In genomic region chr11:96103102-96103501, GRCh38 we compare ENCODE assay signal across 23 cellular contexts.
DNase-seq lines count a peak whose midpoint lies in the region; ATAC-seq, FAIRE-seq and TF ChIP-seq lines count a peak whose summit lies in the region.
"Had no signal": no experiment of that assay in that cellular context is flagged by ENCODE, and none has a peak within 500 bp of the region (broad histone marks: within the 10 kb centered on the region; RNA-seq: fewer than 3 reads in every experiment).

No MANE protein-coding gene starts in this region.

- TF ChIP-seq EP300 in K562 (IDR thresholded peaks at IDR 0.05; ENCODE audit: low read length), result peak; percentile 43; the same call in 1 of the 2 replicates

- no peaks in the 10 kb centered on the region for H3K27me3 Mint-ChIP-seq in naive thymus-derived CD4-positive, alpha-beta T cell
- no peaks in the 10 kb centered on the region for H3K27me3 Mint-ChIP-seq in activated T-helper 2 cell treated with anti-CD3 and anti-CD28 coated beads, Interferon-gamma antibody, Interleukin-2, Interleukin-4, amounts not matched to agents 10 μg/mL and 5 μg/mL and 100 μg/mL, durations not matched to agents 14 hours and 24 hours and 36 hours (ENCODE audit: low read depth)

- FAIRE-seq in K562 (lab: Jason Lieb, UNC), result peak; percentile 59
- FAIRE-seq: colon, TTC549 had no signal

- H3K27ac ChIP-seq in AG04450 (ENCODE audit: low read depth, low read length), result peak overlapping the region; percentile 69
- peak overlapping the region; percentile 27 for H3K27ac ChIP-seq in K562 (ENCODE audit: extremely low read depth, low read depth, low read length)
- no peak overlapping the region for H3K27ac ChIP-seq in naive thymus-derived CD4-positive, alpha-beta T cell (ENCODE audit: low read depth, low read length)
- H3K27ac ChIP-seq: stomach had no signal

- TF ChIP-seq POLR2A in K562 (conservative IDR thresholded peaks at IDR 0.05), result no peak

- intact Hi-C loops in K562 (cut with micrococcal nuclease), result no loop called here
- intact Hi-C loops in naive thymus-derived CD4-positive, alpha-beta T cell (cut with micrococcal nuclease), result no loop called here
- intact Hi-C loops in activated T-helper 2 cell treated with anti-CD3 and anti-CD28 coated beads, Interferon-gamma antibody, Interleukin-2, Interleukin-4, amounts not matched to agents 10 μg/mL and 5 μg/mL and 100 μg/mL, durations not matched to agents 14 hours and 24 hours and 36 hours (cut with micrococcal nuclease), result no loop called here

- in situ Hi-C loops in K562 (cut with MboI) (no loop called here), GM13977 (cut with MboI; ENCODE audit: low pct_unique_long_range_greater_than_20kb, low sequenced_read_pairs, unreplicated experiment) (no loop called here)

- H2AFZ ChIP-seq in K562 (ENCODE audit: low read depth, low read length), result peak overlapping the region; percentile 57

- DNase-seq in AG04450 (ENCODE audit: low read depth, low spot score) (no peak), LHCN-M2 (ENCODE audit: low read depth) (peak; percentile 50), K562 (ENCODE audit: extremely low read depth in 1 of 4, low spot score in 3 of 4) (peak; percentile 22 to 77 (median 34)), GM13977 (ENCODE audit: low spot score) (no peak)
- no peak for DNase-seq in naive thymus-derived CD4-positive, alpha-beta T cell
- DNase-seq in activated T-helper 2 cell treated with anti-CD3 and anti-CD28 coated beads, Interferon-gamma antibody, Interleukin-2, Interleukin-4, amounts not matched to agents 10 μg/mL and 5 μg/mL and 100 μg/mL, durations not matched to agents 14 hours and 24 hours and 36 hours (ENCODE audit: low spot score), result no peak
- DNase-seq: activated CD4-positive, alpha-beta T cell treated with anti-CD3 and anti-CD28 coated beads for 4 hours; activated effector memory CD4-positive, alpha-beta T cell treated with anti-CD3 and anti-CD28 coated beads, Interleukin-2, amount 50 U/mL, for 16 hours; KG1; left cardiac atrium; mucosa of descending colon; NCI-H1048; NCI-H2029; NCI-H510A treated with DMSO at 0.1 percent for 48 hours; occipital lobe; stimulated activated CD4-positive, alpha-beta T cell treated with anti-CD3 and anti-CD28 coated beads, Interleukin-2, amount 100 ng/mL, for 24 hours; stomach had no signal

- H3K9me1 ChIP-seq in K562 (ENCODE audit: control insufficient read depth, insufficient read depth, low read length), result no peaks in the 10 kb centered on the region

- H3K36me3 ChIP-seq in K562 (ENCODE audit: control insufficient read depth, insufficient read depth, low read length), result no peaks in the 10 kb centered on the region
- H3K36me3 ChIP-seq in naive thymus-derived CD4-positive, alpha-beta T cell (ENCODE audit: control insufficient read depth in 2 of 3, insufficient read depth in 3 of 3, low read length in 3 of 3), result no peaks in the 10 kb centered on the region
- H3K36me3 ChIP-seq: HAP-1, stomach had no signal

- ATAC-seq in K562 (peak; percentile 74), HG03045 (IDR thresholded peaks at IDR 0.05; ENCODE audit: unreplicated experiment) (no peak), HG03095 (IDR thresholded peaks at IDR 0.05; ENCODE audit: unreplicated experiment) (no peak)
- no peak for ATAC-seq in naive thymus-derived CD4-positive, alpha-beta T cell
- ATAC-seq: left cardiac atrium, mucosa of descending colon, sciatic nerve had no signal

- BruUV-seq in K562 (replicated peaks; lab: Mats Ljungman, UMichigan), result no TSS peak

- WGBS in K562 (ENCODE audit: insufficient coverage, low coverage, missing lambda C conversion rate), result 9% methylated on average over 1 of the region's 1 CpG

- H3K4me3 Mint-ChIP-seq in naive thymus-derived CD4-positive, alpha-beta T cell, result no peak overlapping the region
- no peak overlapping the region for H3K4me3 Mint-ChIP-seq in activated T-helper 2 cell treated with anti-CD3 and anti-CD28 coated beads, Interferon-gamma antibody, Interleukin-2, Interleukin-4, amounts not matched to agents 10 μg/mL and 5 μg/mL and 100 μg/mL, durations not matched to agents 14 hours and 24 hours and 36 hours (ENCODE audit: low read depth)

- peaks cover 9 to 38% of the 10 kb centered on the region in 2 experiments; a peak in 4 of 5 replicates for H3K4me1 ChIP-seq in K562 (replicated peaks in 1 of 2; ENCODE audit: control insufficient read depth in 2 of 2, insufficient read depth in 2 of 2, low read length in 2 of 2)
- peaks cover 7 to 26% of the 10 kb centered on the region in 2 donors for H3K4me1 ChIP-seq in naive thymus-derived CD4-positive, alpha-beta T cell (ENCODE audit: control insufficient read depth in 2 of 2, insufficient read depth in 2 of 2, low read length in 2 of 2)

- H3K9me3 ChIP-seq in AG04450 (ENCODE audit: control insufficient read depth, insufficient read depth, low read length), result no peaks in the 10 kb centered on the region
- no peaks in the 10 kb centered on the region for H3K9me3 ChIP-seq in K562 (replicated peaks; ENCODE audit: control insufficient read depth, insufficient read depth, low read depth, low read length)
- H3K9me3 ChIP-seq in naive thymus-derived CD4-positive, alpha-beta T cell (ENCODE audit: control insufficient read depth in 2 of 3, low read length in 3 of 3), result no peaks in the 10 kb centered on the region
- H3K9me3 ChIP-seq: HAP-1, mucosa of descending colon, stomach had no signal

- H4K20me1 ChIP-seq in K562 (replicated peaks; ENCODE audit: control insufficient read depth, insufficient read depth, low read length), result no peaks in the 10 kb centered on the region

- H3K4me1 Mint-ChIP-seq in naive thymus-derived CD4-positive, alpha-beta T cell, result peaks cover 8 to 84% (median 60%) of the 10 kb centered on the region in 7 donors
- peaks cover 20% of the 10 kb centered on the region for H3K4me1 Mint-ChIP-seq in activated T-helper 2 cell treated with anti-CD3 and anti-CD28 coated beads, Interferon-gamma antibody, Interleukin-2, Interleukin-4, amounts not matched to agents 10 μg/mL and 5 μg/mL and 100 μg/mL, durations not matched to agents 14 hours and 24 hours and 36 hours (ENCODE audit: low read depth)

- H3K36me3 Mint-ChIP-seq in naive thymus-derived CD4-positive, alpha-beta T cell, result peaks cover 0 to 42% (median 22%) of the 10 kb centered on the region in 5 donors
- peaks cover 5% of the 10 kb centered on the region for H3K36me3 Mint-ChIP-seq in activated T-helper 2 cell treated with anti-CD3 and anti-CD28 coated beads, Interferon-gamma antibody, Interleukin-2, Interleukin-4, amounts not matched to agents 10 μg/mL and 5 μg/mL and 100 μg/mL, durations not matched to agents 14 hours and 24 hours and 36 hours (ENCODE audit: low read depth)

- no peak overlapping the region for H3K9ac ChIP-seq in K562 (ENCODE audit: insufficient read depth in 1 of 2, low read depth in 2 of 2, low read length in 2 of 2)

- peaks cover 0 to 5% (median 0%) of the 10 kb centered on the region in 11 donors for H3K9me3 Mint-ChIP-seq in naive thymus-derived CD4-positive, alpha-beta T cell
- H3K9me3 Mint-ChIP-seq in activated T-helper 2 cell treated with anti-CD3 and anti-CD28 coated beads, Interferon-gamma antibody, Interleukin-2, Interleukin-4, amounts not matched to agents 10 μg/mL and 5 μg/mL and 100 μg/mL, durations not matched to agents 14 hours and 24 hours and 36 hours, result no peaks in the 10 kb centered on the region

- POLR2A ChIA-PET in AG04450 (lab: Yijun Ruan, JAX), result interaction anchor here (0.6 kb wide), 1 partner anchor 52 kb away, joined by 3 read pairs; no protein-coding TSS in a partner anchor
- POLR2A ChIA-PET in K562 (lab: Yijun Ruan, JAX), result no interaction called here
- POLR2A ChIA-PET in naive thymus-derived CD4-positive, alpha-beta T cell (lab: Charles Lee), result no interaction called here

- H3K27ac Mint-ChIP-seq in naive thymus-derived CD4-positive, alpha-beta T cell, result peak overlapping the region in 8 of 9 donors; percentile 28 to 92 (median 71)
- no peak overlapping the region for H3K27ac Mint-ChIP-seq in activated T-helper 2 cell treated with anti-CD3 and anti-CD28 coated beads, Interferon-gamma antibody, Interleukin-2, Interleukin-4, amounts not matched to agents 10 μg/mL and 5 μg/mL and 100 μg/mL, durations not matched to agents 14 hours and 24 hours and 36 hours

- H3K4me2 ChIP-seq in K562 (ENCODE audit: insufficient read depth, low read length), result peak overlapping the region; percentile 54

- no peaks in the 10 kb centered on the region for H3K79me2 ChIP-seq in K562 (ENCODE audit: control insufficient read depth, insufficient read depth, low read length)

- no peaks in the 10 kb centered on the region for H3K27me3 ChIP-seq in AG04450 (ENCODE audit: control insufficient read depth, insufficient read depth, low read length)
- H3K27me3 ChIP-seq in K562 (ENCODE audit: control insufficient read depth in 2 of 2, insufficient read depth in 2 of 2, low read length in 2 of 2), result no peaks in the 10 kb centered on the region
- H3K27me3 ChIP-seq in naive thymus-derived CD4-positive, alpha-beta T cell (ENCODE audit: control insufficient read depth in 2 of 2, insufficient read depth in 2 of 2, low read length in 2 of 2), result no peaks in the 10 kb centered on the region
- H3K27me3 ChIP-seq: stomach had no signal

- no peak for TF ChIP-seq RAD21 in K562 (CRISPR knock-in tag; conservative IDR thresholded peaks at IDR 0.05 in 1 of 2, IDR thresholded peaks at IDR 0.05 in 1 of 2)

- CTCF ChIA-PET in AG04450 (lab: Charles Lee), result interaction anchor here (1.0 to 1.2 kb wide), 2 partner anchors 11 to 48 kb away, joined by 3 to 6 read pairs; no protein-coding TSS in a partner anchor
- CTCF ChIA-PET in K562 (lab: Yijun Ruan, JAX; ENCODE audit: low intra/inter-chr PET ratio), result no interaction called here
- CTCF ChIA-PET in naive thymus-derived CD4-positive, alpha-beta T cell (lab: Charles Lee), result no interaction called here

- no peak overlapping the region for H3K4me3 ChIP-seq in AG04450 (ENCODE audit: low read depth, low read length)
- H3K4me3 ChIP-seq in K562, result no peak overlapping the region
- H3K4me3 ChIP-seq in naive thymus-derived CD4-positive, alpha-beta T cell (ENCODE audit: low read length), result no peak overlapping the region
- H3K4me3 ChIP-seq: HAP-1, mucosa of descending colon, stomach had no signal

- TF ChIP-seq CTCF in AG04450 (IDR thresholded peaks at IDR 0.05; ENCODE audit: low read depth, low read length), result no peak
- no peak for TF ChIP-seq CTCF in K562 (IDR thresholded peaks at IDR 0.05 in 2 of 3, conservative IDR thresholded peaks at IDR 0.05 in 1 of 3; ENCODE audit: insufficient read depth in 2 of 3, low read depth in 1 of 3, low read length in 3 of 3)
- no peak for TF ChIP-seq CTCF in GM13977 (IDR thresholded peaks at IDR 0.05; ENCODE audit: extremely low read depth, insufficient read depth, missing control alignments)

TF ChIP-seq in K562, 482 proteins besides CTCF, POLR2A, EP300 and RAD21 (continues in another document):
- no peak for TF ChIP-seq NELFE (IDR thresholded peaks at IDR 0.05; ENCODE audit: insufficient read depth, insufficient read length)

Comparison
In these comparisons a context has a peak if more than half of its experiments do, and no peak if none do; other contexts are left out.
1. DNase-seq: peak in LHCN-M2 (single experiment) and K562 (4 of 4); none in AG04450 (single experiment), naive thymus-derived CD4-positive, alpha-beta T cell (0 of 9), GM13977 (single experiment) and activated T-helper 2 cell treated with anti-CD3 and anti-CD28 coated beads, Interferon-gamma antibody, Interleukin-2, Interleukin-4, amounts not matched to agents 10 μg/mL and 5 μg/mL and 100 μg/mL, durations not matched to agents 14 hours and 24 hours and 36 hours (single experiment).